15 cellular contexts compared by ENCODE assay signal in the genomic region with DNA sequence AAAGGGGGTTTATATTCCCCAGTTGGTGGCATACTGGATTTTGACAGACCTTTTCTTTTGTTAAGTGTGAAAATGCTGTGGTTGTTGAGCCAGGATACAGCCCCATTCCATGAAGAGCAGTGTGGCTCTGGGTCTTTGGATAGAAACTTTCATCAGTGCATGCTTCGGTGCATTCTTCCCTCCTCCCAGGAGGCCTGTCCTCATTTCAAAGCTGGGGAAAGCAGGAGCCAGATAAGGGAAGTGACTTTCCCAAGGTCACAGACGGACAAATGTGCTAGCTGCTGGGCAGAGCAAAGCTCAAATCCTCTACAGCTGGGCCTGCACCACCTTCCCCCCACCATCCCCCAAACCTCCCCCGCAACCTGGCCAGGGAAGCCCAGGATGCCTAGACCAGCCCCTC.
"Had no signal": no experiment of that assay in that cellular context is flagged by ENCODE, and none has a peak within 500 bp of the region (broad histone marks: within the 10 kb centered on the region; RNA-seq: fewer than 3 reads in every experiment).

No MANE protein-coding gene starts in this region.

- H3K4me3 Mint-ChIP-seq: dendritic cell treated with granulocyte-macrophage colony-stimulating factor and Interleukin-4, amounts not matched to agents 40 ng/mL and 50 ng/mL, for 4 days; effector memory CD8-positive, alpha-beta T cell; mesothelial cell of epicardium; natural killer cell treated with Interleukin-12 subunit alpha and Interleukin-12 subunit beta and Interleukin-15 and Interleukin-18, amount 100 ng/mL, for 72 hours; stimulated activated naive B cell treated with anti-CD40 and anti-IgM and Interleukin-4, amounts not matched to agents 10 μg/mL and 1 μg/mL and 100 μg/mL, for 72 hours; stimulated activated naive CD8-positive, alpha-beta T cell treated with anti-CD3 and anti-CD28 coated beads, Interleukin-15, amount 100 ng/mL, for 72 hours had no signal

- H3K4me1 ChIP-seq: foreskin keratinocyte, psoas muscle, transverse colon had no signal

- H3K27me3 ChIP-seq: sigmoid colon, transverse colon had no signal

- H3K36me3 ChIP-seq: sigmoid colon, thoracic aorta, transverse colon had no signal

- DNase-seq: cerebellar nuclear complex; effector memory CD8-positive, alpha-beta T cell; foreskin keratinocyte; psoas muscle; sigmoid colon; stimulated activated CD4-positive, alpha-beta T cell treated with anti-CD3 and anti-CD28 coated beads, Interleukin-2, amount 100 ng/mL, for 24 hours; stimulated activated CD4-positive, alpha-beta T cell treated with anti-CD3 and anti-CD28 coated beads, Interleukin-4, amount 100 ng/mL, for 4 hours; transverse colon had no signal

- H3K27ac Mint-ChIP-seq: dendritic cell treated with granulocyte-macrophage colony-stimulating factor and Interleukin-4, amounts not matched to agents 40 ng/mL and 50 ng/mL, for 4 days; effector memory CD8-positive, alpha-beta T cell; mesothelial cell of epicardium; natural killer cell treated with Interleukin-12 subunit alpha and Interleukin-12 subunit beta and Interleukin-15 and Interleukin-18, amount 100 ng/mL, for 72 hours; stimulated activated naive B cell treated with anti-CD40 and anti-IgM and Interleukin-4, amounts not matched to agents 10 μg/mL and 1 μg/mL and 100 μg/mL, for 72 hours had no signal

- H3K4me3 ChIP-seq: psoas muscle, sigmoid colon, skin epidermis, thoracic aorta, transverse colon had no signal

- H3K9me3 ChIP-seq: psoas muscle, sigmoid colon, thoracic aorta, transverse colon had no signal

- H3K36me3 Mint-ChIP-seq: mesothelial cell of epicardium; natural killer cell treated with Interleukin-12 subunit alpha and Interleukin-12 subunit beta and Interleukin-15 and Interleukin-18, amount 100 ng/mL, for 72 hours; stimulated activated naive B cell treated with anti-CD40 and anti-IgM and Interleukin-4, amounts not matched to agents 10 μg/mL and 1 μg/mL and 100 μg/mL, for 72 hours had no signal

- H3K27me3 Mint-ChIP-seq: dendritic cell treated with granulocyte-macrophage colony-stimulating factor and Interleukin-4, amounts not matched to agents 40 ng/mL and 50 ng/mL, for 4 days had no signal

- H3K9me3 Mint-ChIP-seq: dendritic cell treated with granulocyte-macrophage colony-stimulating factor and Interleukin-4, amounts not matched to agents 40 ng/mL and 50 ng/mL, for 4 days; mesothelial cell of epicardium; natural killer cell treated with Interleukin-12 subunit alpha and Interleukin-12 subunit beta and Interleukin-15 and Interleukin-18, amount 100 ng/mL, for 72 hours had no signal

- ATAC-seq: effector memory CD8-positive, alpha-beta T cell; psoas muscle had no signal

- H3K27ac ChIP-seq: foreskin keratinocyte, psoas muscle, sigmoid colon, skin epidermis, thoracic aorta, transverse colon had no signal
